In genomic region chr7:74173866-74174605, GRCh38 we compare ENCODE assay signal across 1 cellular context.
TF ChIP-seq lines count a peak whose summit lies in the region.

TSS of gene EIF4H (plus strand) at chr7:74174356. CDS start at chr7:74174384, 28 bp downstream.

TF ChIP-seq in HEK293, 187 proteins besides CTCF, POLR2A, EP300 and RAD21 (continued from another document):
- TF ChIP-seq ZFP41 (tag by site-specific recombination; IDR thresholded peaks at IDR 0.05; ENCODE audit: borderline replicate concordance) (no peak), HOXD13 (CRISPR knock-in tag; IDR thresholded peaks at IDR 0.05; ENCODE audit: borderline replicate concordance) (no peak), ZNF701 (tag by site-specific recombination; IDR thresholded peaks at IDR 0.05) (no peak), ZNF561 (tag by site-specific recombination; IDR thresholded peaks at IDR 0.05; ENCODE audit: borderline replicate concordance) (peak; percentile 73; the same call in 1 of the 2 replicates), ZBTB8A (tag by site-specific recombination; IDR thresholded peaks at IDR 0.05) (peak; percentile 78), ZNF2 (tag by site-specific recombination; IDR thresholded peaks at IDR 0.05) (no peak), PBX3 (CRISPR knock-in tag; IDR thresholded peaks at IDR 0.05) (peak; percentile 66), OVOL3 (tag by site-specific recombination; IDR thresholded peaks at IDR 0.05) (0 out of 2 replicates have a peak, but pooled peaks have one; percentile 10), KLF7 (tag by site-specific recombination; IDR thresholded peaks at IDR 0.05; ENCODE audit: borderline replicate concordance) (no peak), ZNF221 (tag by site-specific recombination; IDR thresholded peaks at IDR 0.05; ENCODE audit: borderline replicate concordance) (no peak), BCL11A (tag by site-specific recombination; IDR thresholded peaks at IDR 0.05; ENCODE audit: low read depth) (no peak), ZSCAN4 (tag by site-specific recombination; IDR thresholded peaks at IDR 0.05) (no peak), ZNF133 (tag by site-specific recombination; IDR thresholded peaks at IDR 0.05) (no peak), ZNF175 (tag by site-specific recombination; IDR thresholded peaks at IDR 0.05) (no peak), ZNF311 (tag by site-specific recombination; IDR thresholded peaks at IDR 0.05; ENCODE audit: borderline replicate concordance) (no peak), ZNF132 (tag by site-specific recombination; IDR thresholded peaks at IDR 0.05; ENCODE audit: borderline replicate concordance) (no peak), ZFHX2 (tag by site-specific recombination; conservative IDR thresholded peaks at IDR 0.05) (peak; percentile 83), ZNF610 (tag by site-specific recombination; IDR thresholded peaks at IDR 0.05; ENCODE audit: borderline replicate concordance) (no peak), GLI4 (tag by site-specific recombination; IDR thresholded peaks at IDR 0.05) (no peak), ZNF354C (tag by site-specific recombination; IDR thresholded peaks at IDR 0.05; ENCODE audit: borderline replicate concordance, low read depth) (no peak), ZBTB11 (tag by site-specific recombination; conservative IDR thresholded peaks at IDR 0.05; ENCODE audit: low read depth) (peak; percentile 42; the same call in 1 of the 2 replicates), ZNF19 (tag by site-specific recombination; IDR thresholded peaks at IDR 0.05; ENCODE audit: low read depth) (no peak), ZNF416 (tag by site-specific recombination; IDR thresholded peaks at IDR 0.05) (no peak), ZNF23 (tag by site-specific recombination; IDR thresholded peaks at IDR 0.05; ENCODE audit: borderline replicate concordance) (no peak), BCL11B (tag by site-specific recombination; IDR thresholded peaks at IDR 0.05; ENCODE audit: low read depth) (no peak), ZNF274 (IDR thresholded peaks at IDR 0.05; ENCODE audit: low read length) (no peak), ZNF274 (tag by site-specific recombination; IDR thresholded peaks at IDR 0.05; ENCODE audit: borderline replicate concordance) (no peak), KLF1 (tag by site-specific recombination; IDR thresholded peaks at IDR 0.05) (peak; percentile 59), ZNF214 (tag by site-specific recombination; IDR thresholded peaks at IDR 0.05; ENCODE audit: borderline replicate concordance) (no peak), ZNF449 (tag by site-specific recombination; IDR thresholded peaks at IDR 0.05) (no peak), ZNF776 (tag by site-specific recombination; IDR thresholded peaks at IDR 0.05; ENCODE audit: borderline replicate concordance) (no peak), ZNF48 (tag by site-specific recombination; IDR thresholded peaks at IDR 0.05) (no peak), ZNF398 (tag by site-specific recombination; IDR thresholded peaks at IDR 0.05) (peak; percentile 20; the same call in 1 of the 2 replicates), WT1 (tag by site-specific recombination; IDR thresholded peaks at IDR 0.05) (no peak), ZNF658 (tag by site-specific recombination; IDR thresholded peaks at IDR 0.05) (no peak)
